ENCODE assay signal across 9 cellular contexts in the genomic region with DNA sequence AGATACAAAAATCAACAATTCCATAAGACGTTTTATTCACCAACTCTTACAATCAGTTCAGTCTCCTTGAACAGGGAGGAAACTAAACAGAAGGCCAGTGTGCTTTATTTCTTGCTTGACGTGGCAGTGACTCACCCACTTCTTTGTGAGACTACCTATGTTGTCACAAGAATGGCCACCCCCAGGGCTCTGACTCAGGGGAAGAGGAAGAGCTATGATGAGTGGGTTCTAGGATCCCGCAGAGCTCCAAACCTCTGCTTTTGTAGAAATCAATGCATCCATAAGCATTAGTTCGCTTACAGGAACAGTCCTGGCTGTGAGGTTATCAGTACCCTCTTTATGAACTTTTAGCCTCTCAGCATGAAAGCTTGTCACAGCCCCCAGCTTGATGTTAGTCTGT.
DNase-seq lines count a peak whose midpoint lies in the region; TF ChIP-seq lines count a peak whose summit lies in the region.
"Had no signal": no experiment of that assay in that cellular context is flagged by ENCODE, and none has a peak within 500 bp of the region (broad histone marks: within the 10 kb centered on the region; RNA-seq: fewer than 3 reads in every experiment).

No MANE protein-coding gene starts in this region.

- H3K23ac ChIP-seq in mesenchymal stem cell (ENCODE audit: low read length in 2 of 2) = no peak overlapping the region

- TF ChIP-seq CTCF in AG09319 (IDR thresholded peaks at IDR 0.05; ENCODE audit: low read depth, low read length) (no peak), astrocyte of the cerebellum (IDR thresholded peaks at IDR 0.05; ENCODE audit: low read depth, low read length, missing control alignments) (no peak), glutamatergic neuron (IDR thresholded peaks at IDR 0.05; ENCODE audit: partially characterized antibody, unreplicated experiment) (no peak)

- no peak overlapping the region for H2BK120ac ChIP-seq in mesenchymal stem cell (ENCODE audit: low read depth, low read length)

- peaks cover 20% of the 10 kb centered on the region for H3K79me1 ChIP-seq in mesenchymal stem cell (replicated peaks; ENCODE audit: low read length, poor library complexity, severe bottlenecking)

- H3K27ac ChIP-seq in mesenchymal stem cell (ENCODE audit: low read length, poor library complexity, severe bottlenecking) = peak overlapping the region; percentile 87

- H3K4me3 Mint-ChIP-seq in glutamatergic neuron (ENCODE audit: unreplicated experiment) = no peak overlapping the region

- H3K36me3 Mint-ChIP-seq in glutamatergic neuron (ENCODE audit: unreplicated experiment) = peaks cover 5% of the 10 kb centered on the region

- peak overlapping the region; percentile 95 for H2AK5ac ChIP-seq in mesenchymal stem cell (ENCODE audit: low read length, severe bottlenecking)

- H3K4me1 ChIP-seq in mesenchymal stem cell (ENCODE audit: control insufficient read depth, insufficient read depth, low read depth, low read length) = peaks cover 6% of the 10 kb centered on the region

- peak overlapping the region; percentile 78 for H4K8ac ChIP-seq in mesenchymal stem cell (ENCODE audit: low read length)

- 0% methylated on average over 1 of the region's 4 CpGs for WGBS in mesenchymal stem cell

- peak overlapping the region; percentile 35 for H2BK5ac ChIP-seq in mesenchymal stem cell (ENCODE audit: low read depth, low read length, poor library complexity, severe bottlenecking)

- H3K36me3 ChIP-seq in mesenchymal stem cell (ENCODE audit: control insufficient read depth in 1 of 2, insufficient read depth in 2 of 2, low read depth in 1 of 2, low read length in 2 of 2) = peaks cover 28 to 55% of the 10 kb centered on the region in 2 experiments

- in situ Hi-C loops in astrocyte of the cerebellum (cut with HindIII; ENCODE audit: low sequenced_read_pairs) = loop anchor here (5.0 to 25.0 kb wide), 2 partner anchors 128 to 223 kb away; no protein-coding TSS in a partner anchor

- peak overlapping the region; percentile 50 to 87 for H3K18ac ChIP-seq in mesenchymal stem cell (ENCODE audit: low read depth in 1 of 2, low read length in 2 of 2)

- peak overlapping the region; percentile 23 for H4K91ac ChIP-seq in mesenchymal stem cell (ENCODE audit: low read length)

- H3K14ac ChIP-seq in mesenchymal stem cell (ENCODE audit: low read length in 2 of 2) = peak overlapping the region in 1 of 2 experiments; percentile 77

- H3K9ac ChIP-seq in mesenchymal stem cell (ENCODE audit: low read length) = peak overlapping the region; percentile 87

- H3K4me3 ChIP-seq in astrocyte of the cerebellum (ENCODE audit: low read depth, low read length) (no peak overlapping the region), mesenchymal stem cell (ENCODE audit: insufficient read depth in 1 of 2, low read depth in 1 of 2, low read length in 2 of 2) (no peak overlapping the region)

- no peak overlapping the region for H3K27ac Mint-ChIP-seq in glutamatergic neuron (ENCODE audit: unreplicated experiment)

- H3K27me3 Mint-ChIP-seq in glutamatergic neuron (ENCODE audit: unreplicated experiment) = peaks cover 3% of the 10 kb centered on the region

- peak overlapping the region; percentile 46 to 74 for H3K4ac ChIP-seq in mesenchymal stem cell (ENCODE audit: low read depth in 1 of 2, low read length in 2 of 2)

- peak overlapping the region; percentile 76 to 77 for H2BK12ac ChIP-seq in mesenchymal stem cell (ENCODE audit: low read length in 2 of 2)

- no peak overlapping the region for H3K4me2 ChIP-seq in mesenchymal stem cell (ENCODE audit: low read length, poor library complexity, severe bottlenecking)

- no peaks in the 10 kb centered on the region for H3K9me3 ChIP-seq in mesenchymal stem cell (ENCODE audit: control insufficient read depth, low read length)

- no peak overlapping the region for H2BK15ac ChIP-seq in mesenchymal stem cell (ENCODE audit: low read depth, poor library complexity, severe bottlenecking)

- no peaks in the 10 kb centered on the region for H3K4me1 Mint-ChIP-seq in glutamatergic neuron (ENCODE audit: low read depth, unreplicated experiment)

- H2AFZ ChIP-seq in mesenchymal stem cell (ENCODE audit: low read depth, low read length) = no peak overlapping the region

- H3K9me3 Mint-ChIP-seq in glutamatergic neuron (ENCODE audit: unreplicated experiment) = no peaks in the 10 kb centered on the region

- no peaks in the 10 kb centered on the region for H3K27me3 ChIP-seq in mesenchymal stem cell (ENCODE audit: control insufficient read depth in 1 of 2, insufficient read depth in 1 of 2, low read length in 2 of 2)

- DNase-seq in AG09319 (ENCODE audit: extremely low read depth, low read depth) (peak; percentile 73), HT-29 (ENCODE audit: low spot score) (peak; percentile 38), astrocyte of the cerebellum (ENCODE audit: low read depth) (peak; percentile 97), mesenchymal stem cell (peak; percentile 99), glutamatergic neuron (no peak), NCI-H1092 treated with DMSO at 0.1 percent for 48 hours (lab: John Stamatoyannopoulos, UW) (no peak), cerebellar cortex (ENCODE audit: low spot score) (no peak)
- no peak for DNase-seq in activated CD4-positive, CD25-positive, alpha-beta regulatory T cell (lab: John Stamatoyannopoulos, UW)
- DNase-seq: substantia nigra had no signal

Comparison
In these comparisons a context has a peak if more than half of its experiments do, and no peak if none do; other contexts are left out.
1. DNase-seq: peak in AG09319 (single experiment), HT-29 (single experiment), astrocyte of the cerebellum (single experiment) and mesenchymal stem cell (single experiment); none in glutamatergic neuron (single experiment), NCI-H1092 treated with DMSO at 0.1 percent for 48 hours (single experiment), cerebellar cortex (single experiment) and activated CD4-positive, CD25-positive, alpha-beta regulatory T cell (0 of 4).